In genomic region chr11:128522943-128523518, GRCh38 we compare ENCODE assay signal across 8 cellular contexts.
DNase-seq lines count a peak whose midpoint lies in the region; ATAC-seq, FAIRE-seq and TF ChIP-seq lines count a peak whose summit lies in the region.

No MANE protein-coding gene starts in this region.

- no peaks in the 10 kb centered on the region for H3K9me1 ChIP-seq in K562 (ENCODE audit: control insufficient read depth, insufficient read depth, low read length)

- no TSS peak for BruUV-seq in K562 (replicated peaks; lab: Mats Ljungman, UMichigan)

- in situ Hi-C loops in GM13976 (cut with MboI; ENCODE audit: low sequenced_read_pairs, unreplicated experiment) (loop anchor here (10.0 kb wide), 1 partner anchor 102 kb away; no protein-coding TSS in a partner anchor), K562 (cut with MboI) (no loop called here)

- H3K9ac ChIP-seq in K562 (ENCODE audit: insufficient read depth in 1 of 2, low read depth in 2 of 2, low read length in 2 of 2) = peak overlapping the region in 1 of 2 experiments; percentile 89; a peak in 3 of 4 replicates
- peak overlapping the region; percentile 87 to 94 for H3K9ac ChIP-seq in mucosa of rectum (ENCODE audit: low read depth in 1 of 2, low read length in 2 of 2)

- no peak for TF ChIP-seq RAD21 in K562 (CRISPR knock-in tag; conservative IDR thresholded peaks at IDR 0.05 in 1 of 2, IDR thresholded peaks at IDR 0.05 in 1 of 2)

- H3K27ac ChIP-seq in K562 (ENCODE audit: extremely low read depth, low read depth, low read length) = no peak overlapping the region
- peak overlapping the region; percentile 92 to 93 for H3K27ac ChIP-seq in mucosa of rectum (ENCODE audit: low read depth in 2 of 2, low read length in 2 of 2)
- H3K27ac ChIP-seq in thoracic aorta = peak overlapping the region; percentile 98 to 99

- TF ChIP-seq POLR2A in K562 (conservative IDR thresholded peaks at IDR 0.05) = no peak

- H3K4me3 ChIP-seq in K562 (peak overlapping the region; percentile 40), mucosa of rectum (ENCODE audit: low read length in 2 of 2) (peak overlapping the region; percentile 87 to 91), thoracic aorta (peak overlapping the region; percentile 99)

- no peaks in the 10 kb centered on the region for H3K79me2 ChIP-seq in K562 (ENCODE audit: control insufficient read depth, insufficient read depth, low read length)

- peak overlapping the region; percentile 87 for H2AFZ ChIP-seq in K562 (ENCODE audit: low read depth, low read length)

- CTCF ChIA-PET in K562 (lab: Yijun Ruan, JAX; ENCODE audit: low intra/inter-chr PET ratio) = no interaction called here

- peaks cover 5 to 12% of the 10 kb centered on the region in 2 experiments; a peak in 4 of 5 replicates for H3K4me1 ChIP-seq in K562 (replicated peaks in 1 of 2; ENCODE audit: control insufficient read depth in 2 of 2, insufficient read depth in 2 of 2, low read length in 2 of 2)
- peaks cover 14 to 15% of the 10 kb centered on the region in 2 donors for H3K4me1 ChIP-seq in mucosa of rectum (ENCODE audit: control insufficient read depth in 2 of 2, insufficient read depth in 2 of 2, low read length in 2 of 2)
- peaks cover 30 to 49% of the 10 kb centered on the region in 2 donors for H3K4me1 ChIP-seq in thoracic aorta (ENCODE audit: control insufficient read depth in 1 of 2, low read depth in 2 of 2)

- H3K4me2 ChIP-seq in K562 (ENCODE audit: insufficient read depth, low read length) = peak overlapping the region; percentile 90

- WGBS in K562 (ENCODE audit: insufficient coverage, low coverage, missing lambda C conversion rate) = 12% methylated on average over 6 of the region's 6 CpGs

- H4K20me1 ChIP-seq in K562 (replicated peaks; ENCODE audit: control insufficient read depth, insufficient read depth, low read length) = no peaks in the 10 kb centered on the region

- H3K36me3 ChIP-seq in K562 (ENCODE audit: control insufficient read depth, insufficient read depth, low read length) = no peaks in the 10 kb centered on the region
- H3K36me3 ChIP-seq in mucosa of rectum (ENCODE audit: control insufficient read depth in 2 of 2, insufficient read depth in 2 of 2, low read length in 2 of 2) = no peaks in the 10 kb centered on the region
- no peaks in the 10 kb centered on the region for H3K36me3 ChIP-seq in thoracic aorta

- H3K27me3 ChIP-seq in K562 (ENCODE audit: control insufficient read depth in 2 of 2, insufficient read depth in 2 of 2, low read length in 2 of 2) (no peaks in the 10 kb centered on the region; a peak in 1 of 5 replicates), mucosa of rectum (ENCODE audit: control insufficient read depth in 2 of 2, insufficient read depth in 2 of 2, low read length in 2 of 2) (no peaks in the 10 kb centered on the region), thoracic aorta (replicated peaks; ENCODE audit: insufficient read depth) (no peaks in the 10 kb centered on the region)

- TF ChIP-seq CTCF in GM13976 (IDR thresholded peaks at IDR 0.05; ENCODE audit: borderline replicate concordance, control extremely low read depth, extremely low read depth, insufficient read depth, missing control alignments) = no peak
- TF ChIP-seq CTCF in K562 (IDR thresholded peaks at IDR 0.05 in 2 of 3, conservative IDR thresholded peaks at IDR 0.05 in 1 of 3; ENCODE audit: insufficient read depth in 2 of 3, low read depth in 1 of 3, low read length in 3 of 3) = no peak
- TF ChIP-seq CTCF in thoracic aorta (IDR thresholded peaks at IDR 0.05) = no peak

- intact Hi-C loops in K562 (cut with micrococcal nuclease) = no loop called here

- ATAC-seq in K562 (no peak), thoracic aorta (ENCODE audit: insufficient number of reproducible peaks, low FRiP score, low read depth) (no peak)

- no peaks in the 10 kb centered on the region for H3K9me3 ChIP-seq in K562 (replicated peaks; ENCODE audit: control insufficient read depth, insufficient read depth, low read depth, low read length)
- H3K9me3 ChIP-seq in mucosa of rectum (ENCODE audit: control insufficient read depth in 2 of 2, low read length in 2 of 2) = no peaks in the 10 kb centered on the region
- no peaks in the 10 kb centered on the region for H3K9me3 ChIP-seq in thoracic aorta

- peak; percentile 19 for FAIRE-seq in K562 (lab: Jason Lieb, UNC)

- no peak for TF ChIP-seq EP300 in K562 (IDR thresholded peaks at IDR 0.05; ENCODE audit: low read length)

- DNase-seq in GM13976 (ENCODE audit: low spot score) (peak; percentile 48), K562 (ENCODE audit: extremely low read depth in 1 of 4, low spot score in 3 of 4) (no peak), thoracic aorta (ENCODE audit: low spot score) (no peak), GM19240 (ENCODE audit: insufficient read length, low spot score) (no peak), NCI-H2081 treated with DMSO at 0.1 percent for 48 hours (lab: John Stamatoyannopoulos, UW) (no peak), pons (ENCODE audit: low spot score) (no peak)

- POLR2A ChIA-PET in K562 (lab: Yijun Ruan, JAX) = interaction anchor here (0.6 kb wide), 1 partner anchor 1506 kb away, joined by 3 read pairs; no protein-coding TSS in a partner anchor

TF ChIP-seq in PFSK-1, 5 proteins besides CTCF, POLR2A, EP300 and RAD21:
- TF ChIP-seq FOXP2 (optimal IDR thresholded peaks at IDR 0.05; ENCODE audit: borderline replicate concordance, extremely low read depth, extremely low read length, insufficient read depth) = no peak
- no peak for TF ChIP-seq REST (IDR thresholded peaks at IDR 0.05; ENCODE audit: insufficient read depth in 1 of 2, low read depth in 2 of 2, low read length in 2 of 2)
- peak; percentile 5 for TF ChIP-seq POLR2AphosphoS5 (IDR thresholded peaks at IDR 0.05; ENCODE audit: low read depth, low read length)
- TF ChIP-seq TAF1 (IDR thresholded peaks at IDR 0.05; ENCODE audit: borderline replicate concordance, insufficient read depth, low read length) = no peak
- no peak for TF ChIP-seq SIN3A (IDR thresholded peaks at IDR 0.05; ENCODE audit: borderline replicate concordance, insufficient read depth, low read length)

TF ChIP-seq in K562, 482 proteins besides CTCF, POLR2A, EP300 and RAD21:
- TF ChIP-seq ZNF639 (CRISPR knock-in tag; conservative IDR thresholded peaks at IDR 0.05 in 1 of 2, IDR thresholded peaks at IDR 0.05 in 1 of 2) (0 out of 4 replicates have a peak, but pooled peaks of 1 of the 2 experiments have one; percentile 4), MAFK (IDR thresholded peaks at IDR 0.05; ENCODE audit: low read length) (no peak), YY1 (IDR thresholded peaks at IDR 0.05; ENCODE audit: borderline replicate concordance in 1 of 3, control insufficient read depth in 1 of 3, extremely low read depth in 1 of 3, insufficient read depth in 3 of 3, insufficient read length in 1 of 3, insufficient replicate concordance in 2 of 3, low read depth in 1 of 3, low read length in 2 of 3) (peak in 1 of 3 experiments; percentile 31), ZMIZ1 (IDR thresholded peaks at IDR 0.05; ENCODE audit: low read depth in 2 of 2, low read length in 2 of 2) (no peak), ZNF146 (CRISPR knock-in tag; IDR thresholded peaks at IDR 0.05; ENCODE audit: unreplicated experiment) (no peak), ILF3 (IDR thresholded peaks at IDR 0.05; ENCODE audit: borderline replicate concordance) (no peak), DMBX1 (CRISPR knock-in tag; IDR thresholded peaks at IDR 0.05; ENCODE audit: borderline replicate concordance) (no peak), KLF16 (IDR thresholded peaks at IDR 0.05) (no peak)

Comparison
In these comparisons a context has a peak if more than half of its experiments do, and no peak if none do; other contexts are left out.
1. H3K4me3 ChIP-seq: peak in every context shown above with its lines; median percentile 99 in thoracic aorta; 89 in mucosa of rectum; 40 in K562.